ENCODE assay signal across 1 cellular context in the genomic region with DNA sequence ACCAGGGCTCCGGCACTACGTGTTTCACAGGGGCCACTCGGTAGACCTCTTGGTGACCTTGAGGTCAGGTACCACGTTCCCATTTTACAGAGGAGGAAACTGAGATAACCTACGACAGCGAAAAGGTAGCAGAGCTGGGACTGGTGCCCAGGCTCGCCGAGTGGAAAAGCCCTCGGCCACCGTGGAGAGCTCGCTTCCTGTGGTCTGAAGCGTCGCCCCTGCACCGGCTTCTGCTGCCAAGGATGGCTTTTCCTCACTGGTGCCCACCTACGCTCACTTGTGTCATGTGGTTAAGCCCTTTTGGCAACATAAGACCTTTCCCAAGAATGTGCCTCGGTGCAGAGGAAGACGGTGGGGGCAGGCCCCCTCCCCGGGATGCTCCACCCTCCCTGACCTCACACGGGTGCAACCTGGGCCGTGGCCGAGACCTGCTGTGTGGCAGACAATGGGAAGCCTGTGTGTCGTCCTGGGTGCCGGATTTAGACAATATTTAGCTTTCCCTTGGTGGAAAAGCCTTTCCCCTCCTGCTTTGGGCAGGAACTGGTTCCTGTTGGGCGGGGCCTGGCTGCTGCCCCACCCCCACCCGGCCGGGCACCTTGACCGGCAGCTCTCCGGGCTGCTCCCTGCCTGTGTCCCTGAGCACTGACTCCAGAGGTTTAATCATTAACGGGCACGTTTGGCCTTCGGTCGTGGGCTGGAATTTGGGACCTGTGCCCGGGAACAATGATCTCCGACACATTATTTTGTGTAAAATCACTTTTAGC.
TF ChIP-seq lines count a peak whose summit lies in the region.

No MANE protein-coding gene starts in this region.

TF ChIP-seq in H1, 55 proteins besides CTCF, POLR2A, EP300 and RAD21:
- TF ChIP-seq MAFK (IDR thresholded peaks at IDR 0.05; ENCODE audit: low read depth, low read length) (no peak), KDM1A (IDR thresholded peaks at IDR 0.05; ENCODE audit: borderline replicate concordance, low read length) (peak; percentile 50; the same call in 1 of the 2 replicates)
